In the genomic region with DNA sequence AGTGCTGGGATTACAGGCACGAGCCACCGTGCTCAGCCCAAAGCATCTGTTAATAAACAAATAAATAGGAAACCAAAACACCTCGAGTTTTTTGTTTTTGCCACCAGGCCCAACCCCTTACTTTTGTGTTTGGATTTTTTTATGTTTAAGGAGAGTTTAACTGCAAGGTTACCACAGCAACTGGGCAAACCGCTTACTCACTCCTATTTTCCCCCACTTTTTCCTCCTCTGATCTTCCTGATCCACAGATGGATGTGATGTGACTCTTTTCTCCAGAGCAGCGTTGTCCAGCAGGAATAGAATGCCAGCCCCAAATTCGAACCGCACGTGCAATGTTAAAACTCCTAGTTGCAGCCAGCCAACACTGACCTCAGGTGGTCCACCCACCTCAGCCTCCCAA, we compare ENCODE assay signal across 1 cellular context.
TF ChIP-seq lines count a peak whose summit lies in the region.

No MANE protein-coding gene starts in this region.

TF ChIP-seq in K562, 482 proteins besides CTCF, POLR2A, EP300 and RAD21:
- TF ChIP-seq POLR2AphosphoS2 (IDR thresholded peaks at IDR 0.05; ENCODE audit: low read length) (no peak), ZNF764 (CRISPR knock-in tag; IDR thresholded peaks at IDR 0.05; ENCODE audit: low read depth) (no peak), RFX1 (IDR thresholded peaks at IDR 0.05) (peak; percentile 41; the same call in 1 of the 2 replicates), ETV1 (tag; conservative IDR thresholded peaks at IDR 0.05; ENCODE audit: low read depth) (no peak), ZSCAN32 (CRISPR knock-in tag; IDR thresholded peaks at IDR 0.05) (no peak)
- TF ChIP-seq, protein P1, sequence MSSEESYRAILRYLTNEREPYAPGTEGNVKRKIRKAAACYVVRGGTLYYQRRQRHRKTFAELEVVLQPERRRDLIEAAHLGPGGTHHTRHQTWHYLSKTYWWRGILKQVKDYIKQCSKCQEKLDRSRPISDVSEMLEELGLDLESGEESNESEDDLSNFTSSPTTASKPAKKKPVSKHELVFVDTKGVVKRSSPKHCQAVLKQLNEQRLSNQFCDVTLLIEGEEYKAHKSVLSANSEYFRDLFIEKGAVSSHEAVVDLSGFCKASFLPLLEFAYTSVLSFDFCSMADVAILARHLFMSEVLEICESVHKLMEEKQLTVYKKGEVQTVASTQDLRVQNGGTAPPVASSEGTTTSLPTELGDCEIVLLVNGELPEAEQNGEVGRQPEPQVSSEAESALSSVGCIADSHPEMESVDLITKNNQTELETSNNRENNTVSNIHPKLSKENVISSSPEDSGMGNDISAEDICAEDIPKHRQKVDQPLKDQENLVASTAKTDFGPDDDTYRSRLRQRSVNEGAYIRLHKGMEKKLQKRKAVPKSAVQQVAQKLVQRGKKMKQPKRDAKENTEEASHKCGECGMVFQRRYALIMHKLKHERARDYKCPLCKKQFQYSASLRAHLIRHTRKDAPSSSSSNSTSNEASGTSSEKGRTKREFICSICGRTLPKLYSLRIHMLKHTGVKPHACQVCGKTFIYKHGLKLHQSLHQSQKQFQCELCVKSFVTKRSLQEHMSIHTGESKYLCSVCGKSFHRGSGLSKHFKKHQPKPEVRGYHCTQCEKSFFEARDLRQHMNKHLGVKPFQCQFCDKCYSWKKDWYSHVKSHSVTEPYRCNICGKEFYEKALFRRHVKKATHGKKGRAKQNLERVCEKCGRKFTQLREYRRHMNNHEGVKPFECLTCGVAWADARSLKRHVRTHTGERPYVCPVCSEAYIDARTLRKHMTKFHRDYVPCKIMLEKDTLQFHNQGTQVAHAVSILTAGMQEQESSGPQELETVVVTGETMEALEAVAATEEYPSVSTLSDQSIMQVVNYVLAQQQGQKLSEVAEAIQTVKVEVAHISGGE (CRISPR knock-in tag; IDR thresholded peaks at IDR 0.05): no peak
